ENCODE assay signal across 4 cellular contexts in genomic region chr17:15708879-15709278, GRCh38. TPM values are rescaled to one million over a fixed set of nuclear protein-coding genes. Genes with fewer than 3 reads are reported as not detected.
"Had no signal": no experiment of that assay in that cellular context is flagged by ENCODE, and none has a peak within 500 bp of the region (broad histone marks: within the 10 kb centered on the region; RNA-seq: fewer than 3 reads in every experiment).

No MANE protein-coding gene starts in this region.

RNA-seq across cellular contexts. Expression of gene TBC1D26, which starts 23.2 kb away (rescaled TPM):
- total RNA-seq: H4, HFFc6, HT1080 had no signal
- polyA plus RNA-seq: IgD-negative memory B cell had no signal
